Comparison of ENCODE assay signal across 10 cellular contexts in genomic region chr2:241863021-241863954, GRCh38. TPM values are rescaled to one million over a fixed set of nuclear protein-coding genes. Genes with fewer than 3 reads are reported as not detected.
DNase-seq lines count a peak whose midpoint lies in the region; ATAC-seq and TF ChIP-seq lines count a peak whose summit lies in the region.
"Had no signal": no experiment of that assay in that cellular context is flagged by ENCODE, and none has a peak within 500 bp of the region (broad histone marks: within the 10 kb centered on the region; RNA-seq: fewer than 3 reads in every experiment).

No MANE protein-coding gene starts in this region.

- no peak for TF ChIP-seq CTCF in fibroblast of mammary gland (conservative IDR thresholded peaks at IDR 0.05; ENCODE audit: control insufficient read depth, insufficient read depth, low read depth, low read length)

- POLR2A ChIA-PET in activated CD4-positive, alpha-beta T cell treated with anti-CD3 and anti-CD28 coated beads for 36 hours (lab: Charles Lee), result interaction anchor here (0.6 kb wide), 1 partner anchor 18 kb away, joined by 13 read pairs; no protein-coding TSS in a partner anchor

- peaks cover 82% of the 10 kb centered on the region for H3K4me1 Mint-ChIP-seq in activated CD4-positive, alpha-beta T cell treated with anti-CD3 and anti-CD28 coated beads for 36 hours

- peaks cover 11% of the 10 kb centered on the region for H3K36me3 Mint-ChIP-seq in activated CD4-positive, alpha-beta T cell treated with anti-CD3 and anti-CD28 coated beads for 36 hours (ENCODE audit: low read depth)
- H3K36me3 Mint-ChIP-seq: brain had no signal

- in situ Hi-C loops in GM18951 (cut with MboI; ENCODE audit: low sequenced_read_pairs, unreplicated experiment), result no loop called here

- H3K4me3 Mint-ChIP-seq in activated CD4-positive, alpha-beta T cell treated with anti-CD3 and anti-CD28 coated beads for 36 hours, result peak overlapping the region; percentile 32

- peak; percentile 31 for TF ChIP-seq POLR2A in GM18951 (IDR thresholded peaks at IDR 0.05; ENCODE audit: extremely low read depth, insufficient read depth, insufficient read length)

- H3K9me3 Mint-ChIP-seq in activated CD4-positive, alpha-beta T cell treated with anti-CD3 and anti-CD28 coated beads for 36 hours (ENCODE audit: low read depth), result peaks cover 12% of the 10 kb centered on the region

- H3K27ac Mint-ChIP-seq in activated CD4-positive, alpha-beta T cell treated with anti-CD3 and anti-CD28 coated beads for 36 hours, result peak overlapping the region; percentile 89

- peaks cover 24% of the 10 kb centered on the region for H3K27me3 Mint-ChIP-seq in activated CD4-positive, alpha-beta T cell treated with anti-CD3 and anti-CD28 coated beads for 36 hours

- intact Hi-C loops in activated CD4-positive, alpha-beta T cell treated with anti-CD3 and anti-CD28 coated beads for 36 hours (cut with DNase I, micrococcal nuclease), result loop anchor here (1.0 to 5.0 kb wide), 6 partner anchors 19 to 507 kb away; partner anchors contain the start of genes DTYMK (in 2 of the 2) and FARP2 (in 1 of the 2)

- no peak overlapping the region for H3K4me3 ChIP-seq in fibroblast of mammary gland (ENCODE audit: control insufficient read depth, low read depth, low read length)

- CTCF ChIA-PET in activated CD4-positive, alpha-beta T cell treated with anti-CD3 and anti-CD28 coated beads for 36 hours (lab: Charles Lee), result no interaction called here

- peak; percentile 47 for ATAC-seq in activated CD4-positive, alpha-beta T cell treated with anti-CD3 and anti-CD28 coated beads for 36 hours
- ATAC-seq in GM21423 (IDR thresholded peaks at IDR 0.05; ENCODE audit: unreplicated experiment), result no peak
- ATAC-seq in HG03469 (IDR thresholded peaks at IDR 0.05; ENCODE audit: unreplicated experiment), result no peak

- peak; percentile 87 for DNase-seq in activated CD4-positive, alpha-beta T cell treated with anti-CD3 and anti-CD28 coated beads for 36 hours
- DNase-seq in fibroblast of mammary gland (ENCODE audit: low read depth), result peak; percentile 26
- DNase-seq in stimulated activated CD4-positive, alpha-beta T cell treated with anti-CD3 and anti-CD28 coated beads, TNF-alpha, amount 100 ng/mL, for 48 hours (ENCODE audit: low read depth in 3 of 3), result peak in 2 of 3 donors; percentile 62 to 65
- DNase-seq in NCI-H526 treated with DMSO at 0.1 percent for 48 hours (lab: John Stamatoyannopoulos, UW), result no peak
- DNase-seq in NCI-H2196 treated with DMSO at 0.1 percent for 48 hours (lab: John Stamatoyannopoulos, UW; ENCODE audit: unreplicated experiment), result no peak
- DNase-seq: NCI-H2081 had no signal

RNA-seq across cellular contexts. Expression of gene PDCD1, which starts 4.6 kb away (rescaled TPM):
- total RNA-seq in activated CD4-positive, alpha-beta T cell treated with anti-CD3 and anti-CD28 coated beads for 36 hours, result 10 to 100 TPM; 33.2 to 37.2 TPM

RNA-seq across cellular contexts. Expression of gene RTP5, which starts 6.2 kb away (rescaled TPM):
- under 1 TPM in 1 of 2 experiments, not detected in 1; 0.07 TPM for total RNA-seq in activated CD4-positive, alpha-beta T cell treated with anti-CD3 and anti-CD28 coated beads for 36 hours

RNA-seq across cellular contexts. Expression of gene NEU4, which starts 54.3 kb away (rescaled TPM):
- under 1 TPM; 0.76 to 0.89 TPM for total RNA-seq in activated CD4-positive, alpha-beta T cell treated with anti-CD3 and anti-CD28 coated beads for 36 hours

Comparison
In these comparisons a context has a peak if more than half of its experiments do, and no peak if none do; other contexts are left out.
1. DNase-seq: peak in activated CD4-positive, alpha-beta T cell treated with anti-CD3 and anti-CD28 coated beads for 36 hours (single experiment), fibroblast of mammary gland (single experiment) and stimulated activated CD4-positive, alpha-beta T cell treated with anti-CD3 and anti-CD28 coated beads, TNF-alpha, amount 100 ng/mL, for 48 hours (2 of 3); none in NCI-H526 treated with DMSO at 0.1 percent for 48 hours (single experiment) and NCI-H2196 treated with DMSO at 0.1 percent for 48 hours (single experiment).